ENCODE assay signal across 8 cellular contexts in the genomic region with DNA sequence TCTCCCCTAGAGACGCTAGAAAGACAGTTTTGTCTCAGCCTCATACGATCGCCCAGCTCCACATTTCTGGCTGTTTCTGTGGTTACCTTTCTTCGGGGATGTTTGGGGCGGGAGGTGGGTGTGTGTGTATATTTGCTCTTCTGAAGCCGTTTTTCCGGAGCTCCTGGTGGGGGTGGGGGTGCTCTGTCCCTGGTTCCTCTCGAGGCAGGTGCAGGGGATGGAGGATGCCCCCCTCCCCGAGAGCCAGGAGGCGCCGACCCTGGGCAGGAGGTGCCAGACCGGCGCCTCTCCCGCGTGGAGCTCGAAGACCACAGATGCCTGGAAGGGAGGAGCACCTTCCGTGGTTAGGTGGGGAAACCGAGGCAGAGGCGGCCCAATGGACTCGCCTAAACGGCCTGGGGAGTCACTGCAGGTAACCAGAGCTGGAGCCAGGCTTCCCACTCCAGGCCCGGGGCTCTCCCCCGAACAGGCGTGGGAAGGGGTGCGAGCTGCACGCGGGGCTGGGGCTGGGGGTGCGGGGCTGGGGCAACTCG. TPM values are rescaled to one million over a fixed set of nuclear protein-coding genes. Genes with fewer than 3 reads are reported as not detected.
A peak's percentile ranks its signal among the peaks of the same experiment; 100 is the strongest.
DNase-seq lines count a peak whose midpoint lies in the region; ATAC-seq and TF ChIP-seq lines count a peak whose summit lies in the region.

No MANE protein-coding gene starts in this region.

- H3K27ac ChIP-seq in DND-41 (ENCODE audit: low read length), result peak overlapping the region; percentile 72
- peak overlapping the region; percentile 70 to 75 for H3K27ac ChIP-seq in coronary artery

- intact Hi-C loops in left colon (cut with DNase I, micrococcal nuclease), result no loop called here

- DNase-seq in DND-41, result no peak
- peak; percentile 21 for DNase-seq in NCI-H2196 treated with DMSO at 0.1 percent for 48 hours (lab: John Stamatoyannopoulos, UW; ENCODE audit: unreplicated experiment)
- no peak for DNase-seq in coronary artery (ENCODE audit: low spot score)
- DNase-seq in KG1 (lab: John Stamatoyannopoulos, UW), result no peak
- DNase-seq in left colon, result no peak
- DNase-seq in LoVo (ENCODE audit: low spot score), result no peak
- no peak for DNase-seq in kidney glomerular epithelial cell (lab: John Stamatoyannopoulos, UW)

- TF ChIP-seq CTCF in DND-41 (IDR thresholded peaks at IDR 0.05; ENCODE audit: borderline replicate concordance, extremely low read depth, low read length, poor library complexity, severe bottlenecking) (no peak), coronary artery (IDR thresholded peaks at IDR 0.05) (no peak)

- no peaks in the 10 kb centered on the region for H3K79me2 ChIP-seq in DND-41 (ENCODE audit: insufficient read depth, low read length)

- H3K9me3 ChIP-seq in DND-41 (ENCODE audit: insufficient read depth, low read length, severe bottlenecking), result no peaks in the 10 kb centered on the region
- no peaks in the 10 kb centered on the region for H3K9me3 ChIP-seq in neuron (ENCODE audit: low read length)

- ATAC-seq in DND-41 (ENCODE audit: insufficient read depth, low read depth), result no peak
- no peak for ATAC-seq in left colon

- H3K27me3 ChIP-seq in DND-41 (ENCODE audit: insufficient read depth, low read length, poor library complexity) (peaks cover 22% of the 10 kb centered on the region), neuron (ENCODE audit: insufficient read depth, low read length) (no peaks in the 10 kb centered on the region)

- peak overlapping the region in 1 of 2 experiments; percentile 98; a peak in 2 of 4 replicates for H3K4me3 ChIP-seq in DND-41 (ENCODE audit: low read depth in 1 of 2, low read length in 2 of 2)
- peak overlapping the region; percentile 84 for H3K4me3 ChIP-seq in coronary artery
- H3K4me3 ChIP-seq in neuron (ENCODE audit: low read length), result peak overlapping the region; percentile 39

- H3K36me3 ChIP-seq in DND-41 (ENCODE audit: insufficient read depth, low read length) (no peaks in the 10 kb centered on the region), neuron (ENCODE audit: insufficient read depth, low read length) (no peaks in the 10 kb centered on the region)

- H3K9ac ChIP-seq in DND-41 (ENCODE audit: low read depth, low read length), result peak overlapping the region; percentile 70

- H2AFZ ChIP-seq in DND-41 (ENCODE audit: low read depth, low read length) (peak overlapping the region; percentile 90), neuron (ENCODE audit: low read depth, low read length) (peak overlapping the region; percentile 0)

- peaks cover 46% of the 10 kb centered on the region for H3K4me1 ChIP-seq in DND-41 (ENCODE audit: insufficient read depth, low read length)
- H3K4me1 ChIP-seq in neuron (ENCODE audit: insufficient read depth, low read length), result peaks cover 28% of the 10 kb centered on the region

- H3K4me2 ChIP-seq in DND-41 (ENCODE audit: insufficient read depth, low read length), result peak overlapping the region; percentile 100

- H4K20me1 ChIP-seq in DND-41 (ENCODE audit: insufficient read depth, low read length), result peaks cover 36% of the 10 kb centered on the region

RNA-seq across cellular contexts. Expression of a gene that starts 0.7 kb away (rescaled TPM):
- total RNA-seq in left colon, result 10 to 100 TPM; 73.1 to 85.7 TPM
